In the genomic region with DNA sequence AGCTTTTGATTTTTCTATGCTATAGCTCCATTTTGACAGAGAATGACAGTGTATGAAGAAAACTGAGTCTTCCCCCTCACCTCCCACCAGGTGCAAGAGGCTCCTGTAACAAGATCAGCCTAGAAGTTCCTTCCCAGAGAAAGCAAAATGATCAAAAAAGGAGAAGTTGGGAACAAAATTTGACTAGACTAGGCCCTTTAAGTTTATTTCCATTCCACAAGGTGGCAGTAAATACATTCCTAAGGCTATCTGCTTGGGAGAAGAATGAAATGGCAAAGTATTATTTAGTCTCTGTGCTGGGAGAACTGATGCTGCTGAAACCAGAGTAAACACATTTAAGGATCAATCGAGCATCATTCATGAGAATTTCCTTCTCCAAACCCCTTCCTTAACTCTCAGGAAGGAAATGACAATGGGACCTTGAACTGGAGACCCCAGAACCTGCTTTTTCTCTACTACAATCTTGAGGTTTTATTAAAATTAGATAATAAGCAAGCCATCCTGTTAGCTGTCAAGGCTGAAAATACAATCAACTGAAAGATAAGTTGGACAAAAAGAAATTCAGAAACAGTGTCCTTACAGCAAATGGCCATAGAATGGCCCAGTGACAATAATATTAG, we compare ENCODE assay signal across 8 cellular contexts.
DNase-seq lines count a peak whose midpoint lies in the region; TF ChIP-seq lines count a peak whose summit lies in the region.

No MANE protein-coding gene starts in this region.

- H3K4me1 Mint-ChIP-seq in Caco-2 (ENCODE audit: low read depth, unreplicated experiment), result no peaks in the 10 kb centered on the region

- H3K4me3 Mint-ChIP-seq in Caco-2 (ENCODE audit: unreplicated experiment), result no peak overlapping the region

- 4% methylated on average over 1 of the region's 1 CpG for WGBS in prostate gland

- CTCF ChIA-PET in Caco-2 (lab: Charles Lee), result no interaction called here

- intact Hi-C loops in Caco-2 (cut with micrococcal nuclease; ENCODE audit: unreplicated experiment) (loop anchor here (1.0 to 5.0 kb wide), 4 partner anchors 55 to 837 kb away; no protein-coding TSS in a partner anchor), prostate gland (cut with DNase I) (loop anchor here (1.0 to 5.0 kb wide), 3 partner anchors 50 to 837 kb away; no protein-coding TSS in a partner anchor)

- POLR2A ChIA-PET in Caco-2 (lab: Charles Lee), result no interaction called here

- H3K36me3 ChIP-seq in Caco-2 (ENCODE audit: control insufficient read depth, insufficient read depth, low read length), result no peaks in the 10 kb centered on the region
- H3K36me3 ChIP-seq in prostate gland, result no peaks in the 10 kb centered on the region

- H3K27ac Mint-ChIP-seq in Caco-2 (ENCODE audit: unreplicated experiment), result no peak overlapping the region

- no peak for TF ChIP-seq POLR2A in prostate gland (IDR thresholded peaks at IDR 0.05)

- DNase-seq in Caco-2, result no peak
- peak; percentile 23 for DNase-seq in HT1080 (ENCODE audit: low read depth)
- DNase-seq in SK-N-DZ (ENCODE audit: low spot score), result peak; percentile 2
- peak; percentile 90 for DNase-seq in fibroblast of the aortic adventitia (ENCODE audit: low read depth)
- DNase-seq in prostate gland (ENCODE audit: low spot score), result no peak
- no peak for DNase-seq in OCI-M2 (lab: John Stamatoyannopoulos, UW; ENCODE audit: unreplicated experiment)
- DNase-seq in activated CD4-positive, alpha-beta T cell treated with anti-CD3 and anti-CD28 coated beads, Interleukin-2, amount 50 U/mL, for 48 hours, result no peak
- DNase-seq in activated CD8-positive, alpha-beta memory T cell treated with anti-CD3 and anti-CD28 coated beads, Interleukin-2, amount 50 U/mL, for 4 hours, result no peak

- H3K27me3 Mint-ChIP-seq in Caco-2 (ENCODE audit: insufficient read depth, unreplicated experiment), result peaks cover 2% of the 10 kb centered on the region

- peak; percentile 18 to 36 for TF ChIP-seq CTCF in Caco-2 (IDR thresholded peaks at IDR 0.05; ENCODE audit: insufficient read depth in 1 of 2, low read depth in 1 of 2, low read length in 1 of 2, severe bottlenecking in 1 of 2, unreplicated experiment in 1 of 2)
- TF ChIP-seq CTCF in fibroblast of the aortic adventitia (IDR thresholded peaks at IDR 0.05; ENCODE audit: insufficient read depth, low read length), result peak; percentile 66
- peak; percentile 33 to 77 (median 68) for TF ChIP-seq CTCF in prostate gland (IDR thresholded peaks at IDR 0.05)

- no peaks in the 10 kb centered on the region for H3K4me1 ChIP-seq in Caco-2
- H3K4me1 ChIP-seq in prostate gland (replicated peaks), result no peaks in the 10 kb centered on the region

- no peak overlapping the region for H3K4me3 ChIP-seq in Caco-2 (ENCODE audit: low read depth, low read length)
- no peak overlapping the region for H3K4me3 ChIP-seq in fibroblast of the aortic adventitia (ENCODE audit: low read depth, low read length)
- H3K4me3 ChIP-seq in prostate gland, result no peak overlapping the region

- BruUV-seq in Caco-2 (replicated peaks; lab: Mats Ljungman, UMichigan), result no TSS peak

- no peaks in the 10 kb centered on the region for H3K36me3 Mint-ChIP-seq in Caco-2 (ENCODE audit: insufficient read depth, unreplicated experiment)

- no peaks in the 10 kb centered on the region for H3K9me3 Mint-ChIP-seq in Caco-2 (ENCODE audit: unreplicated experiment)

- H3K9me3 ChIP-seq in Caco-2 (no peaks in the 10 kb centered on the region), prostate gland (no peaks in the 10 kb centered on the region)

- no peaks in the 10 kb centered on the region for H3K27me3 ChIP-seq in Caco-2 (replicated peaks; ENCODE audit: control insufficient read depth, insufficient read depth, low read length)
- no peaks in the 10 kb centered on the region for H3K27me3 ChIP-seq in prostate gland (replicated peaks; ENCODE audit: insufficient read depth)

- no peak overlapping the region for H3K27ac ChIP-seq in prostate gland

Comparison
In these comparisons a context has a peak if more than half of its experiments do, and no peak if none do; other contexts are left out.
1. DNase-seq: peak in HT1080 (single experiment), SK-N-DZ (single experiment) and fibroblast of the aortic adventitia (single experiment); none in Caco-2 (0 of 2), prostate gland (single experiment), OCI-M2 (single experiment), activated CD4-positive, alpha-beta T cell treated with anti-CD3 and anti-CD28 coated beads, Interleukin-2, amount 50 U/mL, for 48 hours (0 of 2) and activated CD8-positive, alpha-beta memory T cell treated with anti-CD3 and anti-CD28 coated beads, Interleukin-2, amount 50 U/mL, for 4 hours (single experiment).
2. Peak in every context shown above with its lines, with median percentiles within 50 percentile points of each other: CTCF ChIP-seq.